Comparison of ENCODE assay signal across 9 cellular contexts in genomic region chr10:101781655-101781983, GRCh38. TPM values are rescaled to one million over a fixed set of nuclear protein-coding genes. Genes with fewer than 3 reads are reported as not detected.
A peak's percentile ranks its signal among the peaks of the same experiment; 100 is the strongest.
DNase-seq lines count a peak whose midpoint lies in the region; ATAC-seq and TF ChIP-seq lines count a peak whose summit lies in the region.
"Had no signal": no experiment of that assay in that cellular context is flagged by ENCODE, and none has a peak within 500 bp of the region (broad histone marks: within the 10 kb centered on the region; RNA-seq: fewer than 3 reads in every experiment).

No MANE protein-coding gene starts in this region.

- H3K9ac ChIP-seq in HUES6 (ENCODE audit: low read length) = peak overlapping the region; percentile 31

- BruUV-seq in Caco-2 (replicated peaks; lab: Mats Ljungman, UMichigan) = no TSS peak

- TF ChIP-seq CTCF in Caco-2 (IDR thresholded peaks at IDR 0.05; ENCODE audit: insufficient read depth in 1 of 2, low read depth in 1 of 2, low read length in 1 of 2, severe bottlenecking in 1 of 2, unreplicated experiment in 1 of 2) (no peak), nephron progenitor cell (IDR thresholded peaks at IDR 0.05) (no peak), omental fat pad (IDR thresholded peaks at IDR 0.05) (no peak)

- CTCF ChIA-PET in Caco-2 (lab: Charles Lee) = interaction anchor here (0.6 to 4.9 kb wide), 14 partner anchors 8 to 616 kb away, joined by 3 to 126 read pairs (median 3); partner anchors contain the start of genes DPCD and POLL

- POLR2A ChIA-PET in Caco-2 (lab: Charles Lee) = no interaction called here

- ATAC-seq in omental fat pad (ENCODE audit: low FRiP score) (no peak), GM21367 (IDR thresholded peaks at IDR 0.05; ENCODE audit: unreplicated experiment) (no peak)

- H3K27me3 ChIP-seq in Caco-2 (replicated peaks; ENCODE audit: control insufficient read depth, insufficient read depth, low read length) (no peaks in the 10 kb centered on the region), HUES6 (ENCODE audit: control insufficient read depth, insufficient read depth, low read length) (peaks cover 28% of the 10 kb centered on the region)

- peaks cover 8% of the 10 kb centered on the region for H3K4me1 Mint-ChIP-seq in Caco-2 (ENCODE audit: low read depth, unreplicated experiment)
- peaks cover 56% of the 10 kb centered on the region for H3K4me1 Mint-ChIP-seq in activated naive CD8-positive, alpha-beta T cell (ENCODE audit: low read depth)
- H3K4me1 Mint-ChIP-seq in nephron progenitor cell = peaks cover 61% of the 10 kb centered on the region

- H3K4me3 ChIP-seq in Caco-2 (ENCODE audit: low read depth, low read length) (0 out of 2 replicates have a peak overlapping the region, but pooled peaks have one; percentile 96), HUES6 (ENCODE audit: low read depth, low read length) (peak overlapping the region; percentile 99; the same call in 1 of the 2 replicates)

- no peaks in the 10 kb centered on the region for H3K9me3 Mint-ChIP-seq in Caco-2 (ENCODE audit: unreplicated experiment)
- no peaks in the 10 kb centered on the region for H3K9me3 Mint-ChIP-seq in activated naive CD8-positive, alpha-beta T cell (ENCODE audit: low read depth)
- no peaks in the 10 kb centered on the region for H3K9me3 Mint-ChIP-seq in nephron progenitor cell

- no peak overlapping the region for H3K27ac ChIP-seq in HUES6 (ENCODE audit: low read depth, low read length)

- H3K9me3 ChIP-seq in Caco-2 (no peaks in the 10 kb centered on the region), HUES6 (ENCODE audit: control insufficient read depth, insufficient read depth, low read depth, low read length) (no peaks in the 10 kb centered on the region)

- H3K4me3 Mint-ChIP-seq in Caco-2 (ENCODE audit: unreplicated experiment) = peak overlapping the region; percentile 93
- H3K4me3 Mint-ChIP-seq in activated naive CD8-positive, alpha-beta T cell = peak overlapping the region; percentile 100
- H3K4me3 Mint-ChIP-seq in nephron progenitor cell = peak overlapping the region; percentile 100

- H3K27me3 Mint-ChIP-seq in Caco-2 (ENCODE audit: insufficient read depth, unreplicated experiment) (peaks cover 3% of the 10 kb centered on the region), nephron progenitor cell (ENCODE audit: low read depth, poor library complexity) (peaks cover 28% of the 10 kb centered on the region)
- H3K27me3 Mint-ChIP-seq in activated naive CD8-positive, alpha-beta T cell = peaks cover 16% of the 10 kb centered on the region

- intact Hi-C loops in Caco-2 (cut with micrococcal nuclease; ENCODE audit: unreplicated experiment) = loop anchor here (1.0 to 5.0 kb wide), 3 partner anchors 179 to 569 kb away; partner anchors contain the start of genes DPCD and POLL

- H3K4me1 ChIP-seq in Caco-2 (peaks cover 10% of the 10 kb centered on the region), HUES6 (ENCODE audit: control insufficient read depth, insufficient read depth, low read length) (peaks cover 52% of the 10 kb centered on the region)

- H3K36me3 ChIP-seq in Caco-2 (ENCODE audit: control insufficient read depth, insufficient read depth, low read length) (peaks cover 4% of the 10 kb centered on the region), HUES6 (ENCODE audit: control insufficient read depth, insufficient read depth, low read length) (peaks cover 30% of the 10 kb centered on the region)

- H3K27ac Mint-ChIP-seq in Caco-2 (ENCODE audit: unreplicated experiment) = no peak overlapping the region
- peak overlapping the region; percentile 84 for H3K27ac Mint-ChIP-seq in activated naive CD8-positive, alpha-beta T cell
- H3K27ac Mint-ChIP-seq in nephron progenitor cell = no peak overlapping the region

- peaks cover 50% of the 10 kb centered on the region for H3K36me3 Mint-ChIP-seq in Caco-2 (ENCODE audit: insufficient read depth, unreplicated experiment)
- peaks cover 18% of the 10 kb centered on the region for H3K36me3 Mint-ChIP-seq in activated naive CD8-positive, alpha-beta T cell
- peaks cover 12% of the 10 kb centered on the region for H3K36me3 Mint-ChIP-seq in nephron progenitor cell (ENCODE audit: low read depth)

- DNase-seq in Caco-2 (no peak), nephron progenitor cell (no peak), GOT3 (lab: John Stamatoyannopoulos, UW) (no peak), omental fat pad (ENCODE audit: low spot score) (no peak)

RNA-seq across cellular contexts. Expression of gene NPM3, which starts 1.6 kb away (rescaled TPM):
- total RNA-seq in Caco-2 (2022) (92.6 and 103 TPM in 2 replicates), omental fat pad (10 to 100 TPM; 25.0 to 31.1 (median 27.7) TPM)

RNA-seq across cellular contexts. Expression of gene FGF8, which starts 5.7 kb away (rescaled TPM):
- total RNA-seq in Caco-2 (2022) = 0.68 TPM in 1 of 2 replicates, not detected in the other
- total RNA-seq in omental fat pad = 1 to 10 TPM in 1 of 4 donors, not detected in 3; 1.0 TPM
- total RNA-seq: kidney epithelial cell, renal cortical epithelial cell had no signal

RNA-seq across cellular contexts. Expression of gene OGA, which starts 36.6 kb away (rescaled TPM):
- total RNA-seq in Caco-2 (2022) (76.9 and 84.3 TPM in 2 replicates), omental fat pad (100 to 1,000 TPM in 2 of 4 donors, 10 to 100 TPM in 2; 70.0 to 214 (median 127) TPM)
